Comparison of ENCODE assay signal across 1 cellular context in the genomic region with DNA sequence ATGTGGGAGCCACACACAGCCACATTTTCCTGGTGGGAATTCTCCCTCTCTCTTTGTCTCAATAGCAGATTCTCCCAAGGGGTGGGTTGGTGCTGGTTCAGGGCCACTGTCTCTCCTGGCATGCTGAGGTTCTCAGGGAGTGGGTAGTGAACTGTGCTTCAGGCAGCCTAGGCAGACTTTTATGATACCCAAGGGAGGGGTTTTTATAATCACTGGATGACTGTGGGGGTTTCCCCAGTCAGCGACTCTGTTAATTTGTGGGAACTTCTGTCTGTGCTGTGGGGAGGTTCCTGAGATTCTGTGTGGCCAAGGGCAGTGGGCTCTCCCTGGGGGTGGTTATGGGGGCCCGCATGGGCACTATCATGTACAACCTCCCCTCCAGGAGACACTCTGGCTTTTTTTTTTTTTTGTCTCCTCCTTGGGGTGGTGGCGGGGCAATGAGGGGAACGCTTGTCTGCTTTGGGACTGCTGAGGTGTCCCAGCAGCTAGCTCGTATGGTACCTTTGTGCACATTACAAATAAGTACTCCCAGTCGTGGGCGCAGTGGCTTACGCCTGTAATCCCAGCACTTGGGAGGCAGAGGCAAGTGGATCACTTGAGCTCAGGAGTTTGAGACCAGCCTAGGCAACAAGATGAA.
A peak's percentile ranks its signal among the peaks of the same experiment; 100 is the strongest.
TF ChIP-seq lines count a peak whose summit lies in the region.

No MANE protein-coding gene starts in this region.

TF ChIP-seq in GM12878, 131 proteins besides CTCF, POLR2A, EP300 and RAD21 (continued from another document and continues in another):
- TF ChIP-seq, protein P1, sequence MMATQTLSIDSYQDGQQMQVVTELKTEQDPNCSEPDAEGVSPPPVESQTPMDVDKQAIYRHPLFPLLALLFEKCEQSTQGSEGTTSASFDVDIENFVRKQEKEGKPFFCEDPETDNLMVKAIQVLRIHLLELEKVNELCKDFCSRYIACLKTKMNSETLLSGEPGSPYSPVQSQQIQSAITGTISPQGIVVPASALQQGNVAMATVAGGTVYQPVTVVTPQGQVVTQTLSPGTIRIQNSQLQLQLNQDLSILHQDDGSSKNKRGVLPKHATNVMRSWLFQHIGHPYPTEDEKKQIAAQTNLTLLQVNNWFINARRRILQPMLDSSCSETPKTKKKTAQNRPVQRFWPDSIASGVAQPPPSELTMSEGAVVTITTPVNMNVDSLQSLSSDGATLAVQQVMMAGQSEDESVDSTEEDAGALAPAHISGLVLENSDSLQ (IDR thresholded peaks at IDR 0.05), result peak; percentile 30; the same call in 1 of the 2 replicates
- TF ChIP-seq, protein P2, sequence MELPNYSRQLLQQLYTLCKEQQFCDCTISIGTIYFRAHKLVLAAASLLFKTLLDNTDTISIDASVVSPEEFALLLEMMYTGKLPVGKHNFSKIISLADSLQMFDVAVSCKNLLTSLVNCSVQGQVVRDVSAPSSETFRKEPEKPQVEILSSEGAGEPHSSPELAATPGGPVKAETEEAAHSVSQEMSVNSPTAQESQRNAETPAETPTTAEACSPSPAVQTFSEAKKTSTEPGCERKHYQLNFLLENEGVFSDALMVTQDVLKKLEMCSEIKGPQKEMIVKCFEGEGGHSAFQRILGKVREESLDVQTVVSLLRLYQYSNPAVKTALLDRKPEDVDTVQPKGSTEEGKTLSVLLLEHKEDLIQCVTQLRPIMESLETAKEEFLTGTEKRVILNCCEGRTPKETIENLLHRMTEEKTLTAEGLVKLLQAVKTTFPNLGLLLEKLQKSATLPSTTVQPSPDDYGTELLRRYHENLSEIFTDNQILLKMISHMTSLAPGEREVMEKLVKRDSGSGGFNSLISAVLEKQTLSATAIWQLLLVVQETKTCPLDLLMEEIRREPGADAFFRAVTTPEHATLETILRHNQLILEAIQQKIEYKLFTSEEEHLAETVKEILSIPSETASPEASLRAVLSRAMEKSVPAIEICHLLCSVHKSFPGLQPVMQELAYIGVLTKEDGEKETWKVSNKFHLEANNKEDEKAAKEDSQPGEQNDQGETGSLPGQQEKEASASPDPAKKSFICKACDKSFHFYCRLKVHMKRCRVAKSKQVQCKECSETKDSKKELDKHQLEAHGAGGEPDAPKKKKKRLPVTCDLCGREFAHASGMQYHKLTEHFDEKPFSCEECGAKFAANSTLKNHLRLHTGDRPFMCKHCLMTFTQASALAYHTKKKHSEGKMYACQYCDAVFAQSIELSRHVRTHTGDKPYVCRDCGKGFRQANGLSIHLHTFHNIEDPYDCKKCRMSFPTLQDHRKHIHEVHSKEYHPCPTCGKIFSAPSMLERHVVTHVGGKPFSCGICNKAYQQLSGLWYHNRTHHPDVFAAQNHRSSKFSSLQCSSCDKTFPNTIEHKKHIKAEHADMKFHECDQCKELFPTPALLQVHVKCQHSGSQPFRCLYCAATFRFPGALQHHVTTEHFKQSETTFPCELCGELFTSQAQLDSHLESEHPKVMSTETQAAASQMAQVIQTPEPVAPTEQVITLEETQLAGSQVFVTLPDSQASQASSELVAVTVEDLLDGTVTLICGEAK (IDR thresholded peaks at IDR 0.05; ENCODE audit: borderline replicate concordance), result no peak
- TF ChIP-seq MTA3 (IDR thresholded peaks at IDR 0.05; ENCODE audit: borderline replicate concordance, low read length) (no peak), HCFC1 (IDR thresholded peaks at IDR 0.05; ENCODE audit: low read length) (no peak), CEBPB (IDR thresholded peaks at IDR 0.05; ENCODE audit: borderline replicate concordance in 1 of 2, low read depth in 2 of 2, low read length in 2 of 2) (no peak), MXI1 (IDR thresholded peaks at IDR 0.05; ENCODE audit: low read depth, low read length) (no peak), NFYA (IDR thresholded peaks at IDR 0.05; ENCODE audit: borderline replicate concordance, low read depth, low read length) (no peak), ZBED1 (IDR thresholded peaks at IDR 0.05; ENCODE audit: borderline replicate concordance) (no peak), ASH2L (IDR thresholded peaks at IDR 0.05; ENCODE audit: borderline replicate concordance, low read depth) (no peak), TCF3 (IDR thresholded peaks at IDR 0.05; ENCODE audit: borderline replicate concordance, insufficient read depth, low read depth, low read length) (no peak), MYC (IDR thresholded peaks at IDR 0.05; ENCODE audit: insufficient read depth, insufficient read length, insufficient replicate concordance, low read length, severe bottlenecking) (no peak), RUNX3 (IDR thresholded peaks at IDR 0.05; ENCODE audit: low read length) (peak; percentile 55), PAX8 (IDR thresholded peaks at IDR 0.05) (no peak), ZNF24 (IDR thresholded peaks at IDR 0.05) (no peak), MEF2B (IDR thresholded peaks at IDR 0.05; ENCODE audit: partially characterized antibody, poor library complexity, severe bottlenecking) (peak; percentile 97), CBX5 (IDR thresholded peaks at IDR 0.05; ENCODE audit: low read depth) (no peak)
- TF ChIP-seq, protein P3, sequence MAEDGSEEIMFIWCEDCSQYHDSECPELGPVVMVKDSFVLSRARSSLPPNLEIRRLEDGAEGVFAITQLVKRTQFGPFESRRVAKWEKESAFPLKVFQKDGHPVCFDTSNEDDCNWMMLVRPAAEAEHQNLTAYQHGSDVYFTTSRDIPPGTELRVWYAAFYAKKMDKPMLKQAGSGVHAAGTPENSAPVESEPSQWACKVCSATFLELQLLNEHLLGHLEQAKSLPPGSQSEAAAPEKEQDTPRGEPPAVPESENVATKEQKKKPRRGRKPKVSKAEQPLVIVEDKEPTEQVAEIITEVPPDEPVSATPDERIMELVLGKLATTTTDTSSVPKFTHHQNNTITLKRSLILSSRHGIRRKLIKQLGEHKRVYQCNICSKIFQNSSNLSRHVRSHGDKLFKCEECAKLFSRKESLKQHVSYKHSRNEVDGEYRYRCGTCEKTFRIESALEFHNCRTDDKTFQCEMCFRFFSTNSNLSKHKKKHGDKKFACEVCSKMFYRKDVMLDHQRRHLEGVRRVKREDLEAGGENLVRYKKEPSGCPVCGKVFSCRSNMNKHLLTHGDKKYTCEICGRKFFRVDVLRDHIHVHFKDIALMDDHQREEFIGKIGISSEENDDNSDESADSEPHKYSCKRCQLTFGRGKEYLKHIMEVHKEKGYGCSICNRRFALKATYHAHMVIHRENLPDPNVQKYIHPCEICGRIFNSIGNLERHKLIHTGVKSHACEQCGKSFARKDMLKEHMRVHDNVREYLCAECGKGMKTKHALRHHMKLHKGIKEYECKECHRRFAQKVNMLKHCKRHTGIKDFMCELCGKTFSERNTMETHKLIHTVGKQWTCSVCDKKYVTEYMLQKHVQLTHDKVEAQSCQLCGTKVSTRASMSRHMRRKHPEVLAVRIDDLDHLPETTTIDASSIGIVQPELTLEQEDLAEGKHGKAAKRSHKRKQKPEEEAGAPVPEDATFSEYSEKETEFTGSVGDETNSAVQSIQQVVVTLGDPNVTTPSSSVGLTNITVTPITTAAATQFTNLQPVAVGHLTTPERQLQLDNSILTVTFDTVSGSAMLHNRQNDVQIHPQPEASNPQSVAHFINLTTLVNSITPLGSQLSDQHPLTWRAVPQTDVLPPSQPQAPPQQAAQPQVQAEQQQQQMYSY (CRISPR knock-in tag; IDR thresholded peaks at IDR 0.05), result no peak
- TF ChIP-seq, protein P4, sequence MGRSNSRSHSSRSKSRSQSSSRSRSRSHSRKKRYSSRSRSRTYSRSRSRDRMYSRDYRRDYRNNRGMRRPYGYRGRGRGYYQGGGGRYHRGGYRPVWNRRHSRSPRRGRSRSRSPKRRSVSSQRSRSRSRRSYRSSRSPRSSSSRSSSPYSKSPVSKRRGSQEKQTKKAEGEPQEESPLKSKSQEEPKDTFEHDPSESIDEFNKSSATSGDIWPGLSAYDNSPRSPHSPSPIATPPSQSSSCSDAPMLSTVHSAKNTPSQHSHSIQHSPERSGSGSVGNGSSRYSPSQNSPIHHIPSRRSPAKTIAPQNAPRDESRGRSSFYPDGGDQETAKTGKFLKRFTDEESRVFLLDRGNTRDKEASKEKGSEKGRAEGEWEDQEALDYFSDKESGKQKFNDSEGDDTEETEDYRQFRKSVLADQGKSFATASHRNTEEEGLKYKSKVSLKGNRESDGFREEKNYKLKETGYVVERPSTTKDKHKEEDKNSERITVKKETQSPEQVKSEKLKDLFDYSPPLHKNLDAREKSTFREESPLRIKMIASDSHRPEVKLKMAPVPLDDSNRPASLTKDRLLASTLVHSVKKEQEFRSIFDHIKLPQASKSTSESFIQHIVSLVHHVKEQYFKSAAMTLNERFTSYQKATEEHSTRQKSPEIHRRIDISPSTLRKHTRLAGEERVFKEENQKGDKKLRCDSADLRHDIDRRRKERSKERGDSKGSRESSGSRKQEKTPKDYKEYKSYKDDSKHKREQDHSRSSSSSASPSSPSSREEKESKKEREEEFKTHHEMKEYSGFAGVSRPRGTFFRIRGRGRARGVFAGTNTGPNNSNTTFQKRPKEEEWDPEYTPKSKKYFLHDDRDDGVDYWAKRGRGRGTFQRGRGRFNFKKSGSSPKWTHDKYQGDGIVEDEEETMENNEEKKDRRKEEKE (IDR thresholded peaks at IDR 0.05), result no peak
- TF ChIP-seq, protein P5, sequence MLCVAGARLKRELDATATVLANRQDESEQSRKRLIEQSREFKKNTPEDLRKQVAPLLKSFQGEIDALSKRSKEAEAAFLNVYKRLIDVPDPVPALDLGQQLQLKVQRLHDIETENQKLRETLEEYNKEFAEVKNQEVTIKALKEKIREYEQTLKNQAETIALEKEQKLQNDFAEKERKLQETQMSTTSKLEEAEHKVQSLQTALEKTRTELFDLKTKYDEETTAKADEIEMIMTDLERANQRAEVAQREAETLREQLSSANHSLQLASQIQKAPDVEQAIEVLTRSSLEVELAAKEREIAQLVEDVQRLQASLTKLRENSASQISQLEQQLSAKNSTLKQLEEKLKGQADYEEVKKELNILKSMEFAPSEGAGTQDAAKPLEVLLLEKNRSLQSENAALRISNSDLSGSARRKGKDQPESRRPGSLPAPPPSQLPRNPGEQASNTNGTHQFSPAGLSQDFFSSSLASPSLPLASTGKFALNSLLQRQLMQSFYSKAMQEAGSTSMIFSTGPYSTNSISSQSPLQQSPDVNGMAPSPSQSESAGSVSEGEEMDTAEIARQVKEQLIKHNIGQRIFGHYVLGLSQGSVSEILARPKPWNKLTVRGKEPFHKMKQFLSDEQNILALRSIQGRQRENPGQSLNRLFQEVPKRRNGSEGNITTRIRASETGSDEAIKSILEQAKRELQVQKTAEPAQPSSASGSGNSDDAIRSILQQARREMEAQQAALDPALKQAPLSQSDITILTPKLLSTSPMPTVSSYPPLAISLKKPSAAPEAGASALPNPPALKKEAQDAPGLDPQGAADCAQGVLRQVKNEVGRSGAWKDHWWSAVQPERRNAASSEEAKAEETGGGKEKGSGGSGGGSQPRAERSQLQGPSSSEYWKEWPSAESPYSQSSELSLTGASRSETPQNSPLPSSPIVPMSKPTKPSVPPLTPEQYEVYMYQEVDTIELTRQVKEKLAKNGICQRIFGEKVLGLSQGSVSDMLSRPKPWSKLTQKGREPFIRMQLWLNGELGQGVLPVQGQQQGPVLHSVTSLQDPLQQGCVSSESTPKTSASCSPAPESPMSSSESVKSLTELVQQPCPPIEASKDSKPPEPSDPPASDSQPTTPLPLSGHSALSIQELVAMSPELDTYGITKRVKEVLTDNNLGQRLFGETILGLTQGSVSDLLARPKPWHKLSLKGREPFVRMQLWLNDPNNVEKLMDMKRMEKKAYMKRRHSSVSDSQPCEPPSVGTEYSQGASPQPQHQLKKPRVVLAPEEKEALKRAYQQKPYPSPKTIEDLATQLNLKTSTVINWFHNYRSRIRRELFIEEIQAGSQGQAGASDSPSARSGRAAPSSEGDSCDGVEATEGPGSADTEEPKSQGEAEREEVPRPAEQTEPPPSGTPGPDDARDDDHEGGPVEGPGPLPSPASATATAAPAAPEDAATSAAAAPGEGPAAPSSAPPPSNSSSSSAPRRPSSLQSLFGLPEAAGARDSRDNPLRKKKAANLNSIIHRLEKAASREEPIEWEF (IDR thresholded peaks at IDR 0.05; ENCODE audit: insufficient replicate concordance, low read depth, low read length), result peak; percentile 38
- TF ChIP-seq, protein P6, sequence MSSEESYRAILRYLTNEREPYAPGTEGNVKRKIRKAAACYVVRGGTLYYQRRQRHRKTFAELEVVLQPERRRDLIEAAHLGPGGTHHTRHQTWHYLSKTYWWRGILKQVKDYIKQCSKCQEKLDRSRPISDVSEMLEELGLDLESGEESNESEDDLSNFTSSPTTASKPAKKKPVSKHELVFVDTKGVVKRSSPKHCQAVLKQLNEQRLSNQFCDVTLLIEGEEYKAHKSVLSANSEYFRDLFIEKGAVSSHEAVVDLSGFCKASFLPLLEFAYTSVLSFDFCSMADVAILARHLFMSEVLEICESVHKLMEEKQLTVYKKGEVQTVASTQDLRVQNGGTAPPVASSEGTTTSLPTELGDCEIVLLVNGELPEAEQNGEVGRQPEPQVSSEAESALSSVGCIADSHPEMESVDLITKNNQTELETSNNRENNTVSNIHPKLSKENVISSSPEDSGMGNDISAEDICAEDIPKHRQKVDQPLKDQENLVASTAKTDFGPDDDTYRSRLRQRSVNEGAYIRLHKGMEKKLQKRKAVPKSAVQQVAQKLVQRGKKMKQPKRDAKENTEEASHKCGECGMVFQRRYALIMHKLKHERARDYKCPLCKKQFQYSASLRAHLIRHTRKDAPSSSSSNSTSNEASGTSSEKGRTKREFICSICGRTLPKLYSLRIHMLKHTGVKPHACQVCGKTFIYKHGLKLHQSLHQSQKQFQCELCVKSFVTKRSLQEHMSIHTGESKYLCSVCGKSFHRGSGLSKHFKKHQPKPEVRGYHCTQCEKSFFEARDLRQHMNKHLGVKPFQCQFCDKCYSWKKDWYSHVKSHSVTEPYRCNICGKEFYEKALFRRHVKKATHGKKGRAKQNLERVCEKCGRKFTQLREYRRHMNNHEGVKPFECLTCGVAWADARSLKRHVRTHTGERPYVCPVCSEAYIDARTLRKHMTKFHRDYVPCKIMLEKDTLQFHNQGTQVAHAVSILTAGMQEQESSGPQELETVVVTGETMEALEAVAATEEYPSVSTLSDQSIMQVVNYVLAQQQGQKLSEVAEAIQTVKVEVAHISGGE (CRISPR knock-in tag; IDR thresholded peaks at IDR 0.05), result no peak
- TF ChIP-seq, protein P7, sequence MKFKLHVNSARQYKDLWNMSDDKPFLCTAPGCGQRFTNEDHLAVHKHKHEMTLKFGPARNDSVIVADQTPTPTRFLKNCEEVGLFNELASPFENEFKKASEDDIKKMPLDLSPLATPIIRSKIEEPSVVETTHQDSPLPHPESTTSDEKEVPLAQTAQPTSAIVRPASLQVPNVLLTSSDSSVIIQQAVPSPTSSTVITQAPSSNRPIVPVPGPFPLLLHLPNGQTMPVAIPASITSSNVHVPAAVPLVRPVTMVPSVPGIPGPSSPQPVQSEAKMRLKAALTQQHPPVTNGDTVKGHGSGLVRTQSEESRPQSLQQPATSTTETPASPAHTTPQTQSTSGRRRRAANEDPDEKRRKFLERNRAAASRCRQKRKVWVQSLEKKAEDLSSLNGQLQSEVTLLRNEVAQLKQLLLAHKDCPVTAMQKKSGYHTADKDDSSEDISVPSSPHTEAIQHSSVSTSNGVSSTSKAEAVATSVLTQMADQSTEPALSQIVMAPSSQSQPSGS (IDR thresholded peaks at IDR 0.05; ENCODE audit: low read length), result peak; percentile 22; the same call in 1 of the 2 replicates
- TF ChIP-seq, protein P8, sequence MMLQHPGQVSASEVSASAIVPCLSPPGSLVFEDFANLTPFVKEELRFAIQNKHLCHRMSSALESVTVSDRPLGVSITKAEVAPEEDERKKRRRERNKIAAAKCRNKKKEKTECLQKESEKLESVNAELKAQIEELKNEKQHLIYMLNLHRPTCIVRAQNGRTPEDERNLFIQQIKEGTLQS (IDR thresholded peaks at IDR 0.05; ENCODE audit: borderline replicate concordance, extremely low read depth, low read depth, low read length), result no peak
